10 cellular contexts compared by ENCODE assay signal in the genomic region with DNA sequence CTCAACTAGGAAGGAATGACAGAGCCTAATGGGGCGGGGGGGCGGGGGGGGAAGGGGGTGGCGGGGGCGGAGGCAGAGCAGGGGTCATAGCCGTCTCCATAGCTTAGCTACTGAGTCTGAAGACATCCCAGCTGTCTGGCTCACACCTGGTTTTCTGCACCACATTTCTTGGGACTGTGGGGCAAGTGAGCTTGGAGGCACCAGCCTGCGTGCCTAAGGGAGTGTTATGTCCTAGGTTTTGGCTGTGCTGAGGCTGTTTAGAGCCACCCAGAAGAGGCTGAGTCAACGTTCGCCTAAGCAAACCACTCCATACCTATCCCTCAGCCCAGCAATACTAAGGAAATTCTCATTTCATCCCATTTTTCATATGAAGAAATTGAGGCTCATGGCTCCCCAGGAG. TPM values are rescaled to one million over a fixed set of nuclear protein-coding genes. Genes with fewer than 3 reads are reported as not detected.
DNase-seq lines count a peak whose midpoint lies in the region; ATAC-seq and TF ChIP-seq lines count a peak whose summit lies in the region.
"Had no signal": no experiment of that assay in that cellular context is flagged by ENCODE, and none has a peak within 500 bp of the region (broad histone marks: within the 10 kb centered on the region; RNA-seq: fewer than 3 reads in every experiment).

No MANE protein-coding gene starts in this region.

- peaks cover 13% of the 10 kb centered on the region for H3K4me1 Mint-ChIP-seq in activated naive CD4-positive, alpha-beta T cell treated with anti-CD3 and anti-CD28 coated beads for 36 hours (ENCODE audit: low read depth)
- H3K4me1 Mint-ChIP-seq in chondrocyte (ENCODE audit: low read depth) (peaks cover 27% of the 10 kb centered on the region), mesothelial cell of epicardium (peaks cover 54% of the 10 kb centered on the region), endothelial cell (ENCODE audit: unreplicated experiment) (peaks cover 50% of the 10 kb centered on the region)

- no peak overlapping the region for H3K27ac Mint-ChIP-seq in activated naive CD4-positive, alpha-beta T cell treated with anti-CD3 and anti-CD28 coated beads for 36 hours
- H3K27ac Mint-ChIP-seq in activated naive CD4-positive, alpha-beta T cell treated with anti-CD3 and anti-CD28 coated beads, Interleukin-2, amount 50 U/mL, for 72 hours = no peak overlapping the region
- H3K27ac Mint-ChIP-seq in chondrocyte (ENCODE audit: unreplicated experiment) (no peak overlapping the region), mesothelial cell of epicardium (no peak overlapping the region), endothelial cell (ENCODE audit: unreplicated experiment) (no peak overlapping the region)

- TF ChIP-seq POLR2A in tibial nerve (IDR thresholded peaks at IDR 0.05) = no peak

- TF ChIP-seq CTCF in chondrocyte (IDR thresholded peaks at IDR 0.05) (no peak), mesothelial cell of epicardium (IDR thresholded peaks at IDR 0.05; ENCODE audit: unreplicated experiment) (no peak), tibial nerve (IDR thresholded peaks at IDR 0.05) (no peak), endothelial cell (IDR thresholded peaks at IDR 0.05; ENCODE audit: unreplicated experiment) (no peak)

- CTCF ChIA-PET in activated naive CD4-positive, alpha-beta T cell treated with anti-CD3 and anti-CD28 coated beads for 36 hours (lab: Charles Lee) = interaction anchor here (1.0 kb wide), 1 partner anchor 61 kb away, joined by 3 read pairs; no protein-coding TSS in a partner anchor

- H3K27ac ChIP-seq in tibial nerve = peak overlapping the region in 2 of 4 donors; percentile 77 to 83

- no peak for DNase-seq in activated naive CD4-positive, alpha-beta T cell treated with anti-CD3 and anti-CD28 coated beads for 36 hours
- DNase-seq in activated naive CD4-positive, alpha-beta T cell treated with anti-CD3 and anti-CD28 coated beads, Interleukin-2, amount 50 U/mL, for 72 hours (ENCODE audit: low spot score in 2 of 2) = no peak
- no peak for DNase-seq in chondrocyte (ENCODE audit: low spot score)
- DNase-seq in mesothelial cell of epicardium (ENCODE audit: low spot score in 2 of 2, unreplicated experiment in 2 of 2) = no peak
- no peak for DNase-seq in tibial nerve (ENCODE audit: low spot score in 2 of 2)
- no peak for DNase-seq in endothelial cell (ENCODE audit: low spot score)
- no peak for DNase-seq in DMS153 (lab: John Stamatoyannopoulos, UW)
- DNase-seq in RPMI8226 = no peak
- DNase-seq: OCI-M1 had no signal

- peak overlapping the region; percentile 75 for H3K4me3 Mint-ChIP-seq in activated naive CD4-positive, alpha-beta T cell treated with anti-CD3 and anti-CD28 coated beads for 36 hours
- H3K4me3 Mint-ChIP-seq in chondrocyte (ENCODE audit: unreplicated experiment) (peak overlapping the region; percentile 85), mesothelial cell of epicardium (peak overlapping the region; percentile 91), endothelial cell (ENCODE audit: unreplicated experiment) (no peak overlapping the region)

- H3K4me3 ChIP-seq in tibial nerve = peak overlapping the region in 3 of 4 donors; percentile 77 to 90 (median 86)

- H3K9me3 ChIP-seq in tibial nerve = no peaks in the 10 kb centered on the region

- 33 to 48% methylated on average over 5 to 8 of the region's 8 CpGs for WGBS in tibial nerve, 2 donors

- no peaks in the 10 kb centered on the region for H3K36me3 Mint-ChIP-seq in activated naive CD4-positive, alpha-beta T cell treated with anti-CD3 and anti-CD28 coated beads for 36 hours (ENCODE audit: low read depth)
- no peaks in the 10 kb centered on the region for H3K36me3 Mint-ChIP-seq in activated naive CD4-positive, alpha-beta T cell treated with anti-CD3 and anti-CD28 coated beads, Interleukin-2, amount 50 U/mL, for 72 hours
- H3K36me3 Mint-ChIP-seq in chondrocyte (ENCODE audit: low read depth) (no peaks in the 10 kb centered on the region), mesothelial cell of epicardium (no peaks in the 10 kb centered on the region), endothelial cell (ENCODE audit: low read depth, unreplicated experiment) (peaks cover 8% of the 10 kb centered on the region)

- H3K36me3 ChIP-seq in tibial nerve = no peaks in the 10 kb centered on the region

- H3K9me3 Mint-ChIP-seq in activated naive CD4-positive, alpha-beta T cell treated with anti-CD3 and anti-CD28 coated beads for 36 hours = no peaks in the 10 kb centered on the region
- H3K9me3 Mint-ChIP-seq in activated naive CD4-positive, alpha-beta T cell treated with anti-CD3 and anti-CD28 coated beads, Interleukin-2, amount 50 U/mL, for 72 hours = no peaks in the 10 kb centered on the region
- no peaks in the 10 kb centered on the region for H3K9me3 Mint-ChIP-seq in chondrocyte (ENCODE audit: low read depth)
- no peaks in the 10 kb centered on the region for H3K9me3 Mint-ChIP-seq in mesothelial cell of epicardium
- H3K9me3 Mint-ChIP-seq in endothelial cell (ENCODE audit: unreplicated experiment) = no peaks in the 10 kb centered on the region

- peaks cover 0 to 65% (median 11%) of the 10 kb centered on the region in 4 donors for H3K4me1 ChIP-seq in tibial nerve

- intact Hi-C loops in activated naive CD4-positive, alpha-beta T cell treated with anti-CD3 and anti-CD28 coated beads for 36 hours (cut with micrococcal nuclease) = loop anchor here (2.0 kb wide), 1 partner anchor 63 kb away; no protein-coding TSS in a partner anchor

- no peak for ATAC-seq in activated naive CD4-positive, alpha-beta T cell treated with anti-CD3 and anti-CD28 coated beads, Interleukin-2, amount 50 U/mL, for 72 hours

- no peaks in the 10 kb centered on the region for H3K27me3 ChIP-seq in tibial nerve

- peaks cover 62% of the 10 kb centered on the region for H3K27me3 Mint-ChIP-seq in activated naive CD4-positive, alpha-beta T cell treated with anti-CD3 and anti-CD28 coated beads for 36 hours (ENCODE audit: low read depth)
- peaks cover 10% of the 10 kb centered on the region for H3K27me3 Mint-ChIP-seq in chondrocyte (ENCODE audit: low read depth)
- H3K27me3 Mint-ChIP-seq in mesothelial cell of epicardium (ENCODE audit: low read depth) = peaks cover 9% of the 10 kb centered on the region
- H3K27me3 Mint-ChIP-seq in endothelial cell (ENCODE audit: unreplicated experiment) = peaks cover 23% of the 10 kb centered on the region

- no peak for TF ChIP-seq EP300 in tibial nerve (IDR thresholded peaks at IDR 0.05)

RNA-seq across cellular contexts. Expression of gene IL17RD, which starts 1.4 kb away (rescaled TPM):
- total RNA-seq in activated naive CD4-positive, alpha-beta T cell treated with anti-CD3 and anti-CD28 coated beads for 36 hours = under 1 TPM in 1 of 2 experiments, not detected in 1; 0.02 TPM
- total RNA-seq in activated naive CD4-positive, alpha-beta T cell treated with anti-CD3 and anti-CD28 coated beads, Interleukin-2, amount 50 U/mL, for 72 hours = under 1 TPM in 1 of 2 donors, not detected in 1; 0.04 TPM
- total RNA-seq in chondrocyte = 5.1 to 6.3 TPM (median 6.1 TPM) in 3 replicates
- 27.5 to 30.3 TPM (median 27.9 TPM) in 3 replicates for total RNA-seq in mesothelial cell of epicardium
- 10 to 100 TPM in 3 of 4 donors, 1 to 10 TPM in 1; 9.8 to 13.8 (median 10.1) TPM for total RNA-seq in tibial nerve
- 10.7 TPM for total RNA-seq in endothelial cell (ENCODE audit: unreplicated experiment)

RNA-seq across cellular contexts. Expression of gene HESX1, which starts 36.0 kb away (rescaled TPM):
- total RNA-seq in activated naive CD4-positive, alpha-beta T cell treated with anti-CD3 and anti-CD28 coated beads for 36 hours = 1 to 10 TPM; 1.5 to 1.6 TPM
- 1 to 10 TPM; 1.3 to 1.5 TPM for total RNA-seq in activated naive CD4-positive, alpha-beta T cell treated with anti-CD3 and anti-CD28 coated beads, Interleukin-2, amount 50 U/mL, for 72 hours
- 0.77 to 1.7 TPM (median 1.2 TPM) in 3 replicates for total RNA-seq in chondrocyte
- total RNA-seq in mesothelial cell of epicardium = 1.5 to 2.4 TPM (median 1.7 TPM) in 3 replicates
- 1 to 10 TPM in 2 of 4 donors, not detected in 2; 1.1 to 3.6 TPM for total RNA-seq in tibial nerve
- 1.6 TPM for total RNA-seq in endothelial cell (ENCODE audit: unreplicated experiment)
- total RNA-seq: fibroblast of villous mesenchyme had no signal
